8 cellular contexts compared by ENCODE assay signal in the genomic region with DNA sequence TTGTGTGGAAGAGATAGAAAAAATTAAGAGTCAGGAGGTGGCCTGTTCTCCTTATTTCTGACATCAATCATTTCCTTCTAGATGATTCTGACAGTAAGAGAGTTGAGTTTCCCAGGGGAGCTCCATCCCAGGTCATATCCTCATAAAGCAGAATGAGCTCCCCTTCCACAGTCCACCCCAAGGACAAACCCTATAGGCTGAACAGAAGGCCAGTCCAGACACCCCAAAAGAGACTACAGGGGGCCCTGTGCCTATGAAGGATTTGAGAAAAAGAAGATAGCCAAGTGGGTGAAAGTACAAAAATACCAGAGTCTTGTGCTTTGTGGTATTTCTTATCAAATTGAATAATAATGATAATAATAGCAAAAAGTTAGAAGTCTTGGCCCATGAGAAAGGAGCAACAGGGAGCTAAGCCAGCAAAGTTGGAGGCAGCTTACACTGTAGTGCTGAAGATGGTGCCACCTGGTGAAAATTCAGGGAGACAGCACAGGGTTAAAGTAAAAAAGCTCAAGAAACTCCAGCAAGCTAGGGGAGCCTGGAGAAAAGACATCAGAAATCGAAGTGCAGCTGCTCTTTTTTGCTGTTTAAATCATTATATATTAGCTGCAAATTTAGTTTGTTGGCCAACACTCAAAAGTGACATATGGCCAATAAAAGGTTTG. TPM values are rescaled to one million over a fixed set of nuclear protein-coding genes. Genes with fewer than 3 reads are reported as not detected.
DNase-seq lines count a peak whose midpoint lies in the region; ATAC-seq, FAIRE-seq and TF ChIP-seq lines count a peak whose summit lies in the region.

No MANE protein-coding gene starts in this region.

- no peak overlapping the region for H3K27ac ChIP-seq in heart right ventricle
- H3K27ac ChIP-seq in psoas muscle, result no peak overlapping the region

- H3K9me3 Mint-ChIP-seq in activated T-helper 1 cell treated with anti-CD3 and anti-CD28 coated beads, Interleukin-12 subunit alpha, Interleukin-12 subunit beta, Interleukin-2, Interleukin-4 antibody, amounts not matched to agents 30 ng/mL and 10 ng/mL and 1 ng/mL, durations not matched to agents 14 hours and 24 hours and 36 hours, result no peaks in the 10 kb centered on the region

- H3K4me1 ChIP-seq in heart right ventricle (no peaks in the 10 kb centered on the region), psoas muscle (no peaks in the 10 kb centered on the region)

- ATAC-seq in heart right ventricle (no peak), Right ventricle myocardium superior (ENCODE audit: poor library complexity) (no peak), psoas muscle (no peak), GM18505 (IDR thresholded peaks at IDR 0.05; ENCODE audit: unreplicated experiment) (no peak)

- DNase-seq in heart right ventricle (no peak), Right ventricle myocardium superior (no peak), NCI-H1694 treated with DMSO at 0.1 percent for 48 hours (lab: John Stamatoyannopoulos, UW) (peak; percentile 95), cardiac fibroblast (ENCODE audit: low read depth in 2 of 2) (peak; percentile 42 to 44), psoas muscle (no peak), GM12892 (ENCODE audit: insufficient read length) (no peak)
- DNase-seq in activated T-helper 1 cell treated with anti-CD3 and anti-CD28 coated beads, Interleukin-12 subunit alpha, Interleukin-12 subunit beta, Interleukin-2, Interleukin-4 antibody, amounts not matched to agents 30 ng/mL and 10 ng/mL and 1 ng/mL, durations not matched to agents 14 hours and 24 hours and 36 hours (ENCODE audit: low spot score), result no peak

- H3K27me3 ChIP-seq in heart right ventricle (peaks cover 0 to 15% (median 5%) of the 10 kb centered on the region in 7 donors), psoas muscle (ENCODE audit: insufficient read depth in 3 of 3, low read length in 2 of 3) (peaks cover 0 to 3% (median 2%) of the 10 kb centered on the region in 3 donors)

- H3K27me3 Mint-ChIP-seq in activated T-helper 1 cell treated with anti-CD3 and anti-CD28 coated beads, Interleukin-12 subunit alpha, Interleukin-12 subunit beta, Interleukin-2, Interleukin-4 antibody, amounts not matched to agents 30 ng/mL and 10 ng/mL and 1 ng/mL, durations not matched to agents 14 hours and 24 hours and 36 hours (ENCODE audit: insufficient read depth), result peaks cover 8% of the 10 kb centered on the region

- no peak overlapping the region for H3K4me3 Mint-ChIP-seq in activated T-helper 1 cell treated with anti-CD3 and anti-CD28 coated beads, Interleukin-12 subunit alpha, Interleukin-12 subunit beta, Interleukin-2, Interleukin-4 antibody, amounts not matched to agents 30 ng/mL and 10 ng/mL and 1 ng/mL, durations not matched to agents 14 hours and 24 hours and 36 hours

- H3K9me3 ChIP-seq in heart right ventricle (no peaks in the 10 kb centered on the region), psoas muscle (no peaks in the 10 kb centered on the region)

- TF ChIP-seq POLR2A in GM12892 (IDR thresholded peaks at IDR 0.05; ENCODE audit: low read depth, low read length) (no peak), GM18505 (IDR thresholded peaks at IDR 0.05; ENCODE audit: borderline replicate concordance, extremely low read depth, insufficient read depth, insufficient read length) (no peak)

- H3K4me1 Mint-ChIP-seq in activated T-helper 1 cell treated with anti-CD3 and anti-CD28 coated beads, Interleukin-12 subunit alpha, Interleukin-12 subunit beta, Interleukin-2, Interleukin-4 antibody, amounts not matched to agents 30 ng/mL and 10 ng/mL and 1 ng/mL, durations not matched to agents 14 hours and 24 hours and 36 hours (ENCODE audit: low read depth), result no peaks in the 10 kb centered on the region

- H3K4me3 ChIP-seq in heart right ventricle (no peak overlapping the region), cardiac fibroblast (replicated peaks in 1 of 2; ENCODE audit: low read depth in 2 of 2, low read length in 2 of 2) (no peak overlapping the region), psoas muscle (no peak overlapping the region)

- no peak for FAIRE-seq in GM12892 (lab: Jason Lieb, UNC)

- WGBS in heart right ventricle, 2 donors, result 35 to 39% methylated on average over 1 of the region's 1 CpG
- WGBS in psoas muscle, 3 donors, result 5 to 19% (median 13%) methylated on average over 1 of the region's 1 CpG

- intact Hi-C loops in heart right ventricle (cut with DNase I) (loop anchor here in 1 of 10 donors (10.0 kb wide), 1 partner anchor 890 kb away; no protein-coding TSS in a partner anchor), Right ventricle myocardium superior (cut with DNase I) (no loop called here), psoas muscle (cut with DNase I) (no loop called here)
- intact Hi-C loops in activated T-helper 1 cell treated with anti-CD3 and anti-CD28 coated beads, Interleukin-12 subunit alpha, Interleukin-12 subunit beta, Interleukin-2, Interleukin-4 antibody, amounts not matched to agents 30 ng/mL and 10 ng/mL and 1 ng/mL, durations not matched to agents 14 hours and 24 hours and 36 hours (cut with micrococcal nuclease), result no loop called here

- no peak overlapping the region for H3K27ac Mint-ChIP-seq in activated T-helper 1 cell treated with anti-CD3 and anti-CD28 coated beads, Interleukin-12 subunit alpha, Interleukin-12 subunit beta, Interleukin-2, Interleukin-4 antibody, amounts not matched to agents 30 ng/mL and 10 ng/mL and 1 ng/mL, durations not matched to agents 14 hours and 24 hours and 36 hours

- TF ChIP-seq CTCF in heart right ventricle (IDR thresholded peaks at IDR 0.05) (peak in 5 of 9 donors; percentile 24 to 36 (median 30)), cardiac fibroblast (IDR thresholded peaks at IDR 0.05; ENCODE audit: low read depth, low read length) (peak; percentile 31), psoas muscle (IDR thresholded peaks at IDR 0.05) (peak; percentile 14)

- no peaks in the 10 kb centered on the region for H3K36me3 Mint-ChIP-seq in activated T-helper 1 cell treated with anti-CD3 and anti-CD28 coated beads, Interleukin-12 subunit alpha, Interleukin-12 subunit beta, Interleukin-2, Interleukin-4 antibody, amounts not matched to agents 30 ng/mL and 10 ng/mL and 1 ng/mL, durations not matched to agents 14 hours and 24 hours and 36 hours (ENCODE audit: low read depth)

- H3K36me3 ChIP-seq in heart right ventricle (no peaks in the 10 kb centered on the region), psoas muscle (ENCODE audit: insufficient read depth in 1 of 2, low read depth in 1 of 2) (no peaks in the 10 kb centered on the region)

RNA-seq across cellular contexts. Expression of gene SLC24A5, which starts 35.9 kb away (rescaled TPM):
- total RNA-seq in heart right ventricle, result not detected
- not detected for polyA plus RNA-seq in heart right ventricle
- not detected for total RNA-seq in Right ventricle myocardium superior
- not detected for total RNA-seq in psoas muscle
- not detected for polyA plus RNA-seq in psoas muscle
- total RNA-seq in activated T-helper 1 cell treated with anti-CD3 and anti-CD28 coated beads, Interleukin-12 subunit alpha, Interleukin-12 subunit beta, Interleukin-2, Interleukin-4 antibody, amounts not matched to agents 30 ng/mL and 10 ng/mL and 1 ng/mL, durations not matched to agents 14 hours and 24 hours and 36 hours, result not detected in 2 replicates
- polyA plus RNA-seq in GM12892 (2012; ENCODE audit: missing spikeins), result not detected

Comparison
In these comparisons a context has a peak if more than half of its experiments do, and no peak if none do; other contexts are left out.
1. DNase-seq: peak in NCI-H1694 treated with DMSO at 0.1 percent for 48 hours (single experiment) and cardiac fibroblast (2 of 2); none in heart right ventricle (0 of 2), Right ventricle myocardium superior (single experiment), psoas muscle (0 of 2), activated T-helper 1 cell treated with anti-CD3 and anti-CD28 coated beads, Interleukin-12 subunit alpha, Interleukin-12 subunit beta, Interleukin-2, Interleukin-4 antibody, amounts not matched to agents 30 ng/mL and 10 ng/mL and 1 ng/mL, durations not matched to agents 14 hours and 24 hours and 36 hours (single experiment) and GM12892 (single experiment).
2. Peak in every context shown above with its lines, with median percentiles within 50 percentile points of each other: CTCF ChIP-seq.